ENCODE assay signal across 8 cellular contexts in genomic region chr2:197517150-197517549, GRCh38. TPM values are rescaled to one million over a fixed set of nuclear protein-coding genes. Genes with fewer than 3 reads are reported as not detected.
DNase-seq lines count a peak whose midpoint lies in the region; FAIRE-seq and TF ChIP-seq lines count a peak whose summit lies in the region.

No MANE protein-coding gene starts in this region.

- H3K9me3 Mint-ChIP-seq in Calu3 (ENCODE audit: low read depth, unreplicated experiment): peaks cover 3% of the 10 kb centered on the region

- no peak overlapping the region for H3K14ac ChIP-seq in H1 (ENCODE audit: insufficient read length)

- intact Hi-C loops in Calu3 (cut with micrococcal nuclease; ENCODE audit: unreplicated experiment) (loop anchor here (10.0 kb wide), 1 partner anchor 98 kb away; no protein-coding TSS in a partner anchor), ovary (cut with DNase I) (loop anchor here in 1 of 4 donors (10.0 kb wide), 1 partner anchor 188 kb away; the partner anchor contains the start of gene MARS2)

- H2AFZ ChIP-seq in H1 (ENCODE audit: low read length): no peak overlapping the region

- no peak overlapping the region for H2BK120ac ChIP-seq in H1 (replicated peaks; ENCODE audit: low read depth, low read length)

- no peaks in the 10 kb centered on the region for H3K27me3 ChIP-seq in NT2/D1 (ENCODE audit: insufficient read depth, insufficient read length)
- H3K27me3 ChIP-seq in H1 (replicated peaks in 1 of 4; ENCODE audit: control insufficient read depth in 3 of 4, extremely low read depth in 1 of 4, insufficient read depth in 3 of 4, low read length in 3 of 4): no peaks in the 10 kb centered on the region
- no peaks in the 10 kb centered on the region for H3K27me3 ChIP-seq in ovary

- H4K20me1 ChIP-seq in H1 (replicated peaks in 1 of 2; ENCODE audit: control insufficient read depth in 1 of 2, insufficient read depth in 2 of 2, low read length in 2 of 2): peaks cover 0 to 1% of the 10 kb centered on the region in 2 experiments

- TF ChIP-seq EP300 in H1 (IDR thresholded peaks at IDR 0.05; ENCODE audit: borderline replicate concordance in 1 of 2, low read depth in 2 of 2, low read length in 2 of 2): no peak
- no peak for TF ChIP-seq EP300 in ovary (IDR thresholded peaks at IDR 0.05)

- no peak for FAIRE-seq in H1 (lab: Jason Lieb, UNC)

- H3K23ac ChIP-seq in H1 (ENCODE audit: insufficient read length): no peak overlapping the region

- no peak overlapping the region for H2BK12ac ChIP-seq in H1 (ENCODE audit: low read depth, low read length)

- no peak overlapping the region for H3K4ac ChIP-seq in H1 (replicated peaks; ENCODE audit: insufficient read length, low read depth, low read length)

- TF ChIP-seq RAD21 in H1 (IDR thresholded peaks at IDR 0.05 in 1 of 2, conservative IDR thresholded peaks at IDR 0.05 in 1 of 2; ENCODE audit: low read depth in 2 of 2, low read length in 2 of 2): no peak

- TF ChIP-seq CTCF in Calu3 (IDR thresholded peaks at IDR 0.05; ENCODE audit: unreplicated experiment) (no peak), H1 (IDR thresholded peaks at IDR 0.05; ENCODE audit: control extremely low read depth in 1 of 3, insufficient read depth in 1 of 3, low read depth in 1 of 3, low read length in 3 of 3) (no peak), ovary (IDR thresholded peaks at IDR 0.05) (no peak), GM20000 (IDR thresholded peaks at IDR 0.05; ENCODE audit: extremely low read depth, missing control alignments) (no peak)

- peaks cover 8% of the 10 kb centered on the region for H3K23me2 ChIP-seq in H1 (ENCODE audit: low read depth, low read length)

- no peak overlapping the region for H3K18ac ChIP-seq in H1 (ENCODE audit: extremely low read depth, low read length)

- H4K5ac ChIP-seq in H1 (ENCODE audit: insufficient read length, low read depth, low read length): no peak overlapping the region

- no peak overlapping the region for H2BK5ac ChIP-seq in H1 (ENCODE audit: low read depth, low read length)

- H3K79me2 ChIP-seq in H1 (ENCODE audit: control insufficient read depth in 1 of 2, insufficient read depth in 2 of 2, low read length in 2 of 2): peaks cover 0 to 58% of the 10 kb centered on the region in 2 experiments; a peak in 3 of 4 replicates

- peaks cover 41% of the 10 kb centered on the region for H3K36me3 Mint-ChIP-seq in Calu3 (ENCODE audit: insufficient read depth, unreplicated experiment)

- no peak overlapping the region for H2BK20ac ChIP-seq in H1 (ENCODE audit: low read length)

- peaks cover 11% of the 10 kb centered on the region for H3K4me1 Mint-ChIP-seq in Calu3 (ENCODE audit: low read depth, unreplicated experiment)

- H3K36me3 ChIP-seq in NT2/D1 (ENCODE audit: insufficient read depth, insufficient read length, low read length): peaks cover 8% of the 10 kb centered on the region
- peaks cover 0 to 3% (median 0%) of the 10 kb centered on the region in 4 experiments; a peak in 1 of 8 replicates for H3K36me3 ChIP-seq in H1 (ENCODE audit: control insufficient read depth in 2 of 4, insufficient read depth in 4 of 4, low read length in 3 of 4)
- H3K36me3 ChIP-seq in ovary: no peaks in the 10 kb centered on the region

- POLR2A ChIA-PET in H1 (lab: Charles Lee; ENCODE audit: partially characterized antibody): interaction anchor here (0.9 to 6.6 kb wide), 11 partner anchors 9 to 188 kb away, joined by 3 to 130 read pairs (median 6); partner anchors contain the start of genes HSPD1, HSPE1 and MARS2

- CTCF ChIA-PET in Calu3 (lab: Charles Lee): interaction anchor here (0.6 kb wide), 1 partner anchor 10 kb away, joined by 3 read pairs; no protein-coding TSS in a partner anchor
- CTCF ChIA-PET in H1 (lab: Charles Lee; ENCODE audit: partially characterized antibody): interaction anchor here (2.1 kb wide), 1 partner anchor 14 kb away, joined by 5 read pairs; no protein-coding TSS in a partner anchor

- no peak overlapping the region for H4K8ac ChIP-seq in H1 (ENCODE audit: extremely low read depth, insufficient read depth, low read length)

- TF ChIP-seq POLR2A in H1 (IDR thresholded peaks at IDR 0.05; ENCODE audit: control extremely low read depth in 1 of 2, low read depth in 2 of 2, low read length in 2 of 2): no peak
- no peak for TF ChIP-seq POLR2A in ovary (IDR thresholded peaks at IDR 0.05)

- no peak overlapping the region for H3K27ac Mint-ChIP-seq in Calu3 (ENCODE audit: unreplicated experiment)

- WGBS in H1 (ENCODE audit: extremely low coverage in 1 of 2, insufficient coverage in 1 of 2, insufficient read length in 1 of 2, insufficient replicate concordance in 2 of 2, low coverage in 1 of 2, low lambda C conversion rate in 2 of 2, missing lambda C conversion rate in 1 of 2), 2 experiments: 85% methylated on average over 2 of the region's 2 CpGs; no CpG with 5 or more reads in 1 of the 2 experiments
- WGBS in ovary, 3 donors: 24 to 28% (median 25%) methylated on average over 2 of the region's 2 CpGs

- peak overlapping the region; percentile 100 for H3K9ac ChIP-seq in NT2/D1 (ENCODE audit: insufficient read length, low read depth)
- H3K9ac ChIP-seq in H1 (replicated peaks in 1 of 4; ENCODE audit: extremely low read depth in 1 of 4, low read depth in 3 of 4, low read length in 3 of 4): peak overlapping the region in 1 of 4 experiments; percentile 37; a peak in 2 of 7 replicates

- H3K4me1 ChIP-seq in NT2/D1 (ENCODE audit: insufficient read depth, insufficient read length) (no peaks in the 10 kb centered on the region), H1 (replicated peaks in 1 of 4; ENCODE audit: control insufficient read depth in 3 of 4, insufficient read depth in 4 of 4, low read length in 3 of 4) (peaks cover 0 to 9% (median 5%) of the 10 kb centered on the region in 4 experiments; a peak in 5 of 7 replicates), ovary (ENCODE audit: insufficient read depth) (peaks cover 5% of the 10 kb centered on the region)

- H4K91ac ChIP-seq in H1 (replicated peaks; ENCODE audit: insufficient read length, low read length): no peak overlapping the region

- H3K9me3 ChIP-seq in NT2/D1 (ENCODE audit: insufficient read depth, low read length) (no peaks in the 10 kb centered on the region), H1 (ENCODE audit: insufficient read depth in 2 of 2, low read depth in 1 of 2, low read length in 1 of 2) (no peaks in the 10 kb centered on the region), ovary (no peaks in the 10 kb centered on the region)

- H2BK15ac ChIP-seq in H1 (ENCODE audit: low read length): no peak overlapping the region

- BruUV-seq in Calu3 (replicated peaks; lab: Mats Ljungman, UMichigan): no TSS peak

- H3K4me3 ChIP-seq in NT2/D1 (ENCODE audit: insufficient read length, low read depth) (peak overlapping the region; percentile 94), H1 (ENCODE audit: extremely low read depth in 1 of 4, insufficient read depth in 2 of 4, low read depth in 3 of 4, low read length in 4 of 4) (peak overlapping the region; percentile 75 to 96 (median 90); a peak in 7 of 8 replicates), ovary (peak overlapping the region; percentile 81)

- H3K27ac ChIP-seq in H1 (ENCODE audit: low read depth, low read length): no peak overlapping the region
- no peak overlapping the region for H3K27ac ChIP-seq in ovary

- no peaks in the 10 kb centered on the region for H3K27me3 Mint-ChIP-seq in Calu3 (ENCODE audit: unreplicated experiment)

- no peak for DNase-seq in Calu3
- no peak for DNase-seq in NT2/D1 (ENCODE audit: low read depth, low spot score)
- no peak for DNase-seq in H1 (ENCODE audit: low read depth in 1 of 2, low spot score in 2 of 2)
- no peak for DNase-seq in ovary
- DNase-seq in NCI-H345 (lab: John Stamatoyannopoulos, UW): no peak
- no peak for DNase-seq in NCI-H187 (lab: John Stamatoyannopoulos, UW)
- no peak for DNase-seq in C1 segment of cervical spinal cord (lab: John Stamatoyannopoulos, UW)
- DNase-seq in GM20000 (ENCODE audit: low spot score): no peak

- peak overlapping the region; percentile 86 for H3K4me2 ChIP-seq in H1 (ENCODE audit: insufficient read depth in 1 of 2, low read depth in 2 of 2, low read length in 2 of 2)

- no peaks in the 10 kb centered on the region for H3K79me1 ChIP-seq in H1 (ENCODE audit: low read depth, low read length)

- no peak overlapping the region for H2AK5ac ChIP-seq in H1 (ENCODE audit: low read depth, low read length)

- H3K56ac ChIP-seq in H1 (replicated peaks; ENCODE audit: insufficient read length, low read depth, low read length): no peak overlapping the region

- peak overlapping the region; percentile 97 for H3K4me3 Mint-ChIP-seq in Calu3 (ENCODE audit: low read depth, unreplicated experiment)

RNA-seq across cellular contexts. Expression of gene MOB4, which starts 1.3 kb away (rescaled TPM):
- total RNA-seq in Calu3 (2022): 28.3 TPM in 2 replicates
- total RNA-seq in H1 (2021; fragmentation: NEBNext Ultra II Directional; extraction: Animal tissue kit (Norgen Biotek cat#: 25700)): 46.8 and 54.2 TPM in 2 replicates
- polyA plus RNA-seq in H1 (2011; rRNA removed): 19.3 and 51.5 TPM in 2 replicates
- polyA plus RNA-seq in H1 (2011; cell fraction: cytosol; rRNA removed): 52.2 TPM
- 8.8 TPM for polyA plus RNA-seq in H1 (2011; cell fraction: nucleus; rRNA removed)
- polyA plus RNA-seq in H1 (2012, experiment 1 of 2): 29.3 to 57.4 TPM (median 36.5 TPM) in 4 replicates
- 8.9 TPM for polyA plus RNA-seq in H1 (2012, experiment 2 of 2)
- polyA plus RNA-seq in H1 (2013, experiment 1 of 2): 37.2 TPM
- 36.5 TPM for polyA plus RNA-seq in H1 (2013, experiment 2 of 2)
- polyA minus RNA-seq in H1 (2011; rRNA and poly(A)+ RNA removed): 37.9 and 57.6 TPM in 2 replicates
- 22.7 TPM for polyA minus RNA-seq in H1 (2011; cell fraction: cytosol; rRNA and poly(A)+ RNA removed)
- 17.8 TPM for polyA minus RNA-seq in H1 (2011; cell fraction: nucleus; rRNA and poly(A)+ RNA removed)
- 10 to 100 TPM; 18.7 to 36.2 (median 25.5) TPM for total RNA-seq in ovary
- polyA plus RNA-seq in ovary: 10 to 100 TPM; 19.4 to 25.8 TPM

RNA-seq across cellular contexts. Expression of gene HSPE1, which starts 17.0 kb away (rescaled TPM):
- total RNA-seq in Calu3 (2022) (380 and 454 TPM in 2 replicates), ovary (100 to 1,000 TPM in 1 of 7 donors, 10 to 100 TPM in 6; 57.8 to 110 (median 69.5) TPM)
- 364 and 377 TPM in 2 replicates for total RNA-seq in H1 (2021; fragmentation: NEBNext Ultra II Directional; extraction: Animal tissue kit (Norgen Biotek cat#: 25700))
- polyA plus RNA-seq in H1 (2011; rRNA removed) (105 and 206 TPM in 2 replicates), ovary (100 to 1,000 TPM in 1 of 2 donors, 10 to 100 TPM in 1; 67.2 to 128 TPM)
- polyA plus RNA-seq in H1 (2011; cell fraction: cytosol; rRNA removed): 477 TPM
- 54.2 TPM for polyA plus RNA-seq in H1 (2011; cell fraction: nucleus; rRNA removed)
- 533 to 920 TPM (median 596 TPM) in 4 replicates for polyA plus RNA-seq in H1 (2012, experiment 1 of 2)
- polyA plus RNA-seq in H1 (2012, experiment 2 of 2): 303 TPM
- polyA plus RNA-seq in H1 (2013, experiment 1 of 2): 740 TPM
- polyA plus RNA-seq in H1 (2013, experiment 2 of 2): 786 TPM
- 34.1 and 42.6 TPM in 2 replicates for polyA minus RNA-seq in H1 (2011; rRNA and poly(A)+ RNA removed)
- polyA minus RNA-seq in H1 (2011; cell fraction: cytosol; rRNA and poly(A)+ RNA removed): 53.6 TPM
- polyA minus RNA-seq in H1 (2011; cell fraction: nucleus; rRNA and poly(A)+ RNA removed): 61.9 TPM

RNA-seq across cellular contexts. Expression of gene HSPD1, which starts 17.5 kb away (rescaled TPM):
- total RNA-seq in Calu3 (2022): 700 and 757 TPM in 2 replicates
- total RNA-seq in H1 (2021; fragmentation: NEBNext Ultra II Directional; extraction: Animal tissue kit (Norgen Biotek cat#: 25700)): 1,063 and 1,108 TPM in 2 replicates
- 166 and 221 TPM in 2 replicates for polyA plus RNA-seq in H1 (2011; rRNA removed)
- polyA plus RNA-seq in H1 (2011; cell fraction: cytosol; rRNA removed): 437 TPM
- polyA plus RNA-seq in H1 (2011; cell fraction: nucleus; rRNA removed): 273 TPM
- 711 to 1,050 TPM (median 760 TPM) in 4 replicates for polyA plus RNA-seq in H1 (2012, experiment 1 of 2)
- 82.7 TPM for polyA plus RNA-seq in H1 (2012, experiment 2 of 2)
- polyA plus RNA-seq in H1 (2013, experiment 1 of 2): 650 TPM
- polyA plus RNA-seq in H1 (2013, experiment 2 of 2): 656 TPM
- polyA minus RNA-seq in H1 (2011; rRNA and poly(A)+ RNA removed): 579 and 740 TPM in 2 replicates
- 445 TPM for polyA minus RNA-seq in H1 (2011; cell fraction: cytosol; rRNA and poly(A)+ RNA removed)
- polyA minus RNA-seq in H1 (2011; cell fraction: nucleus; rRNA and poly(A)+ RNA removed): 371 TPM
- 100 to 1,000 TPM; 146 to 289 (median 192) TPM for total RNA-seq in ovary
- 100 to 1,000 TPM; 153 to 343 TPM for polyA plus RNA-seq in ovary
